ENCODE assay signal across 28 cellular contexts in genomic region chr5:92421937-92422336, GRCh38.
DNase-seq lines count a peak whose midpoint lies in the region; ATAC-seq, FAIRE-seq and TF ChIP-seq lines count a peak whose summit lies in the region.
"Had no signal": no experiment of that assay in that cellular context is flagged by ENCODE, and none has a peak within 500 bp of the region (broad histone marks: within the 10 kb centered on the region; RNA-seq: fewer than 3 reads in every experiment).

No MANE protein-coding gene starts in this region.

- no peak overlapping the region for H3K27ac ChIP-seq in pancreas
- H3K27ac ChIP-seq: BLaER1 treated with 17β-estradiol and CSF1 and Interleukin-3, amounts not matched to agents 10 nM and 100 nM; foreskin keratinocyte; heart right ventricle; PC-9 had no signal

- H3K9me3 ChIP-seq in pancreas, result no peaks in the 10 kb centered on the region
- H3K9me3 ChIP-seq: HAP-1 had no signal

- DNase-seq in NCI-H2227 (lab: John Stamatoyannopoulos, UW; ENCODE audit: unreplicated experiment) (peak; percentile 14), NCI-H2227 treated with DMSO at 0.1 percent for 48 hours (lab: John Stamatoyannopoulos, UW) (no peak), M059J (ENCODE audit: low read depth) (peak; percentile 15), choroid plexus epithelial cell (ENCODE audit: low read depth) (peak; percentile 10), pancreas (no peak), RPMI8226 (no peak)
- no peak for DNase-seq in stimulated activated CD8-positive, alpha-beta memory T cell treated with anti-CD3 and anti-CD28 coated beads, Interleukin-4, amount 100 ng/mL, for 48 hours
- DNase-seq: activated CD4-positive, alpha-beta T cell treated with anti-CD3 and anti-CD28 coated beads, Interleukin-2, amount 50 U/mL, for 1 hour; activated CD8-positive, alpha-beta memory T cell treated with anti-CD3 and anti-CD28 coated beads, Interleukin-2, amount 10 ng/mL, durations not matched to agents 7 days and 5 days; activated naive CD4-positive, alpha-beta T cell treated with anti-CD3 and anti-CD28 coated beads, Interleukin-2, amount 10 ng/mL, durations not matched to agents 7 days and 5 days; activated T-cell treated with anti-CD3 and anti-CD28 coated beads, Interleukin-2, amount 50 U/mL, for 72 hours; central memory CD4-positive, alpha-beta T cell; COR-L47; heart right ventricle; left colon; naive B cell; NCI-H1436 treated with DMSO at 0.1 percent for 48 hours; NCI-H82; PC-9; SHP77; stimulated activated CD4-positive, alpha-beta T cell treated with anti-CD3 and anti-CD28 coated beads, Interleukin-2, amount 100 ng/mL, for 24 hours; T-helper 9 cell had no signal

- FAIRE-seq in pancreas (lab: Jason Lieb, UNC), result peak; percentile 72
- FAIRE-seq: GM12891 had no signal

- intact Hi-C loops in pancreas (cut with DNase I), result no loop called here

- WGBS in pancreas, 2 donors, result 44 to 57% methylated on average over 1 of the region's 1 CpG

- no peaks in the 10 kb centered on the region for H3K36me3 ChIP-seq in pancreas
- H3K36me3 ChIP-seq: BLaER1 treated with 17β-estradiol and CSF1 and Interleukin-3, amounts not matched to agents 10 nM and 100 nM; HAP-1; heart right ventricle had no signal

- H3K4me3 ChIP-seq in choroid plexus epithelial cell (ENCODE audit: low read depth, low read length), result no peak overlapping the region
- no peak overlapping the region for H3K4me3 ChIP-seq in pancreas
- H3K4me3 ChIP-seq: BLaER1 treated with 17β-estradiol and CSF1 and Interleukin-3, amounts not matched to agents 10 nM and 100 nM; HAP-1; heart right ventricle; PC-9; smooth muscle cell had no signal

- H3K27me3 ChIP-seq in pancreas, result no peaks in the 10 kb centered on the region
- H3K27me3 ChIP-seq: BLaER1 treated with 17β-estradiol and CSF1 and Interleukin-3, amounts not matched to agents 10 nM and 100 nM; foreskin keratinocyte; heart right ventricle had no signal

- H3K4me1 ChIP-seq in pancreas, result no peaks in the 10 kb centered on the region
- H3K4me1 ChIP-seq: BLaER1 treated with 17β-estradiol and CSF1 and Interleukin-3, amounts not matched to agents 10 nM and 100 nM; foreskin keratinocyte; HAP-1; heart right ventricle had no signal

- no peak for ATAC-seq in pancreas
- no peak for ATAC-seq in GM18511 (IDR thresholded peaks at IDR 0.05; ENCODE audit: unreplicated experiment)
- ATAC-seq: activated CD8-positive, alpha-beta memory T cell treated with anti-CD3 and anti-CD28 coated beads, Interleukin-2, amount 10 ng/mL, durations not matched to agents 7 days and 5 days; activated T-cell treated with anti-CD3 and anti-CD28 coated beads, Interleukin-2, amount 50 U/mL, for 72 hours; foreskin keratinocyte; heart right ventricle; left colon had no signal

- TF ChIP-seq CTCF in choroid plexus epithelial cell (conservative IDR thresholded peaks at IDR 0.05; ENCODE audit: low read depth, low read length) (no peak), pancreas (IDR thresholded peaks at IDR 0.05) (no peak)

Comparison
In these comparisons a context has a peak if more than half of its experiments do, and no peak if none do; other contexts are left out.
1. DNase-seq: peak in NCI-H2227 (single experiment), M059J (single experiment) and choroid plexus epithelial cell (single experiment); none in NCI-H2227 treated with DMSO at 0.1 percent for 48 hours (single experiment), pancreas (0 of 6), stimulated activated CD8-positive, alpha-beta memory T cell treated with anti-CD3 and anti-CD28 coated beads, Interleukin-4, amount 100 ng/mL, for 48 hours (single experiment) and RPMI8226 (single experiment).